8 cellular contexts compared by ENCODE assay signal in genomic region chr10:72126184-72126871, GRCh38. TPM values are rescaled to one million over a fixed set of nuclear protein-coding genes. Genes with fewer than 3 reads are reported as not detected.
DNase-seq lines count a peak whose midpoint lies in the region; ATAC-seq and TF ChIP-seq lines count a peak whose summit lies in the region.

No MANE protein-coding gene starts in this region.

- H3K27me3 ChIP-seq in OCI-LY1 (ENCODE audit: insufficient read depth, low read length) (no peaks in the 10 kb centered on the region), esophagus squamous epithelium (no peaks in the 10 kb centered on the region)

- H3K27ac ChIP-seq in OCI-LY1 (ENCODE audit: low read depth, low read length, poor library complexity, severe bottlenecking), result no peak overlapping the region
- H3K27ac ChIP-seq in esophagus squamous epithelium, result no peak overlapping the region

- 86 to 87% methylated on average over 3 of the region's 3 CpGs for WGBS in esophagus squamous epithelium, 2 donors

- ATAC-seq in activated T-cell treated with anti-CD3 and anti-CD28 coated beads, Interleukin-2, amount 50 U/mL, for 72 hours (replicated peaks in 1 of 2), result no peak
- ATAC-seq in sciatic nerve (peak; percentile 69), HG02970 (IDR thresholded peaks at IDR 0.05; ENCODE audit: low FRiP score, unreplicated experiment) (no peak), GM21786 (IDR thresholded peaks at IDR 0.05; ENCODE audit: unreplicated experiment) (no peak)

- no peaks in the 10 kb centered on the region for H3K9me2 ChIP-seq in OCI-LY1 (ENCODE audit: low read depth, low read length)

- no peaks in the 10 kb centered on the region for H3K27me3 Mint-ChIP-seq in activated T-cell treated with anti-CD3 and anti-CD28 coated beads, Interleukin-2, amount 50 U/mL, for 72 hours (ENCODE audit: low read depth)

- H3K4me3 ChIP-seq in OCI-LY1 (ENCODE audit: low read depth, low read length, poor library complexity, severe bottlenecking) (no peak overlapping the region), esophagus squamous epithelium (no peak overlapping the region)

- intact Hi-C loops in esophagus squamous epithelium (cut with DNase I) (loop anchor here (10.0 kb wide), 1 partner anchor 218 kb away; no protein-coding TSS in a partner anchor), sciatic nerve (cut with DNase I) (no loop called here)

- no peak overlapping the region for H3K4me3 Mint-ChIP-seq in activated T-cell treated with anti-CD3 and anti-CD28 coated beads, Interleukin-2, amount 50 U/mL, for 72 hours

- peaks cover 23% of the 10 kb centered on the region for H3K36me3 ChIP-seq in OCI-LY1 (ENCODE audit: insufficient read depth, low read length)
- peaks cover 0 to 24% (median 0%) of the 10 kb centered on the region in 3 donors for H3K36me3 ChIP-seq in esophagus squamous epithelium

- no peaks in the 10 kb centered on the region for H3K9me3 Mint-ChIP-seq in activated T-cell treated with anti-CD3 and anti-CD28 coated beads, Interleukin-2, amount 50 U/mL, for 72 hours

- no peaks in the 10 kb centered on the region for H3K9me3 ChIP-seq in OCI-LY1 (ENCODE audit: low read length)
- no peaks in the 10 kb centered on the region for H3K9me3 ChIP-seq in esophagus squamous epithelium

- no peak overlapping the region for H2AFZ ChIP-seq in OCI-LY1 (ENCODE audit: low read length)

- H3F3A ChIP-seq in OCI-LY1 (ENCODE audit: insufficient read depth, low read length), result no peaks in the 10 kb centered on the region

- H3K4me2 ChIP-seq in OCI-LY1 (ENCODE audit: low read length), result no peak overlapping the region

- no peak for TF ChIP-seq POLR2A in esophagus squamous epithelium (IDR thresholded peaks at IDR 0.05)

- H3K36me3 Mint-ChIP-seq in activated T-cell treated with anti-CD3 and anti-CD28 coated beads, Interleukin-2, amount 50 U/mL, for 72 hours (ENCODE audit: insufficient read depth in 2 of 2), result peaks cover 3 to 5% of the 10 kb centered on the region in 2 donors

- H3K4me1 ChIP-seq in OCI-LY1 (ENCODE audit: insufficient read depth, low read length, severe bottlenecking), result no peaks in the 10 kb centered on the region
- no peaks in the 10 kb centered on the region for H3K4me1 ChIP-seq in esophagus squamous epithelium

- H3K9ac ChIP-seq in OCI-LY1 (ENCODE audit: low read length), result no peak overlapping the region

- H3K79me2 ChIP-seq in OCI-LY1 (ENCODE audit: insufficient read depth, low read length), result no peaks in the 10 kb centered on the region

- TF ChIP-seq CTCF in OCI-LY1 (IDR thresholded peaks at IDR 0.05; ENCODE audit: low read length) (peak; percentile 61), esophagus squamous epithelium (IDR thresholded peaks at IDR 0.05) (peak; percentile 17 to 59 (median 40))

- peak overlapping the region; percentile 75 for H3K27ac Mint-ChIP-seq in activated T-cell treated with anti-CD3 and anti-CD28 coated beads, Interleukin-2, amount 50 U/mL, for 72 hours

- H4K20me1 ChIP-seq in OCI-LY1 (ENCODE audit: insufficient read depth, low read length), result no peaks in the 10 kb centered on the region

- H3K4me1 Mint-ChIP-seq in activated T-cell treated with anti-CD3 and anti-CD28 coated beads, Interleukin-2, amount 50 U/mL, for 72 hours (ENCODE audit: low read depth), result peaks cover 38% of the 10 kb centered on the region

- no peak for DNase-seq in activated T-cell treated with anti-CD3 and anti-CD28 coated beads, Interleukin-2, amount 50 U/mL, for 72 hours
- DNase-seq in activated T-cell treated with anti-CD3 and anti-CD28 coated beads, Interleukin-2, amount 50 U/mL, for 1 hour, result no peak
- no peak for DNase-seq in esophagus squamous epithelium (lab: John Stamatoyannopoulos, UW)
- no peak for DNase-seq in sciatic nerve (ENCODE audit: low spot score)
- no peak for DNase-seq in activated CD4-positive, alpha-beta T cell treated with anti-CD3 and anti-CD28 coated beads for 48 hours

RNA-seq across cellular contexts. Expression of gene SPOCK2, which starts 38.0 kb away (rescaled TPM):
- 100 to 1,000 TPM; 253 to 291 TPM for total RNA-seq in activated T-cell treated with anti-CD3 and anti-CD28 coated beads, Interleukin-2, amount 50 U/mL, for 72 hours
- total RNA-seq in esophagus squamous epithelium (1 to 10 TPM; 2.6 to 8.1 (median 5.0) TPM), sciatic nerve (5.3 TPM)

Comparison
In these comparisons a context has a peak if more than half of its experiments do, and no peak if none do; other contexts are left out.
1. RNA of gene SPOCK2, which starts 38.0 kb away (total RNA-seq): 253 to 291 TPM in activated T-cell treated with anti-CD3 and anti-CD28 coated beads, Interleukin-2, amount 50 U/mL, for 72 hours; 2.6 to 8.1 TPM in esophagus squamous epithelium and 5.3 TPM in sciatic nerve (single experiment); every median in the first group is over 10 times any median in the second.